ENCODE assay signal across 20 cellular contexts in the genomic region with DNA sequence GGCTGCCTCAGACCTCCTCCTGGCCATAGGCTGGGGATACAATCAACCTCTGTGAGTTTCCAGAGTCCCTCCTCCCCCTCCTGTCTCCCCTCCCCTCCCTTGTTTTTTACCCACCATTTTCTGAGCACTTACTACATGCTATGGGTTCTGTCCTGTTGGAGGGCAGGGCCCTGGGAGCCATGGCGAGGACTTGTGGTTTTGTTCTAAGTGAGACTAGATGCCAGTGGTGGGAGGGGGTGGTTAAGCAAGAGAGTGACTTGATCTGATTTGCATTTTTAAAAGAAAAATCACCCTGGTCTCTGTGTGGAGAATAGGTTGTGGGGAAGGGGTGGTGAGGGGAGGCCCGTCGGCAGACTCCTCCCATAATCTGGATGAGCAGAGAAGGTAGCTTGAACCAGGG. TPM values are rescaled to one million over a fixed set of nuclear protein-coding genes. Genes with fewer than 3 reads are reported as not detected.
DNase-seq lines count a peak whose midpoint lies in the region; ATAC-seq, FAIRE-seq and TF ChIP-seq lines count a peak whose summit lies in the region.
"Had no signal": no experiment of that assay in that cellular context is flagged by ENCODE, and none has a peak within 500 bp of the region (broad histone marks: within the 10 kb centered on the region; RNA-seq: fewer than 3 reads in every experiment).

No MANE protein-coding gene starts in this region.

- no peaks in the 10 kb centered on the region for H3K27me3 Mint-ChIP-seq in mesothelial cell of epicardium (ENCODE audit: low read depth)
- H3K27me3 Mint-ChIP-seq in natural killer cell (ENCODE audit: low read depth in 2 of 2) = peaks cover 0 to 2% of the 10 kb centered on the region in 2 donors
- H3K27me3 Mint-ChIP-seq in glutamatergic neuron (ENCODE audit: unreplicated experiment) = peaks cover 6% of the 10 kb centered on the region

- 82 to 86% (median 83%) methylated on average over 3 of the region's 3 CpGs for WGBS in small intestine, 3 donors

- H3K27me3 ChIP-seq in small intestine (ENCODE audit: control insufficient read depth in 2 of 2, insufficient read depth in 2 of 2, low read length in 2 of 2) = peaks cover 0 to 2% of the 10 kb centered on the region in 2 donors

- peak overlapping the region; percentile 84 for H3K27ac Mint-ChIP-seq in mesothelial cell of epicardium
- H3K27ac Mint-ChIP-seq in natural killer cell = no peak overlapping the region
- no peak overlapping the region for H3K27ac Mint-ChIP-seq in glutamatergic neuron (ENCODE audit: unreplicated experiment)

- intact Hi-C loops in natural killer cell (cut with micrococcal nuclease) = no loop called here

- no peak overlapping the region for H3K4me3 Mint-ChIP-seq in mesothelial cell of epicardium
- no peak overlapping the region for H3K4me3 Mint-ChIP-seq in natural killer cell
- H3K4me3 Mint-ChIP-seq in glutamatergic neuron (ENCODE audit: unreplicated experiment) = no peak overlapping the region

- no peaks in the 10 kb centered on the region for H3K9me3 ChIP-seq in small intestine (ENCODE audit: control insufficient read depth, low read depth)
- H3K9me3 ChIP-seq: BLaER1 treated with 17β-estradiol and CSF1 and Interleukin-3, amounts not matched to agents 10 nM and 100 nM had no signal

- H3K4me3 ChIP-seq in astrocyte of the spinal cord (ENCODE audit: low read depth, low read length) (no peak overlapping the region), small intestine (ENCODE audit: low read depth in 1 of 2, low read length in 2 of 2) (no peak overlapping the region)
- H3K4me3 ChIP-seq: BLaER1 treated with 17β-estradiol and CSF1 and Interleukin-3, amounts not matched to agents 10 nM and 100 nM; GM12878; K562; PC-9 had no signal

- H3K9me3 Mint-ChIP-seq in mesothelial cell of epicardium = peaks cover 13% of the 10 kb centered on the region
- no peaks in the 10 kb centered on the region for H3K9me3 Mint-ChIP-seq in natural killer cell
- H3K9me3 Mint-ChIP-seq in glutamatergic neuron (ENCODE audit: unreplicated experiment) = no peaks in the 10 kb centered on the region

- in situ Hi-C loops in astrocyte of the spinal cord (cut with HindIII; ENCODE audit: low sequenced_read_pairs) = no loop called here

- H3K36me3 Mint-ChIP-seq in mesothelial cell of epicardium = no peaks in the 10 kb centered on the region
- H3K36me3 Mint-ChIP-seq in natural killer cell = no peaks in the 10 kb centered on the region
- no peaks in the 10 kb centered on the region for H3K36me3 Mint-ChIP-seq in glutamatergic neuron (ENCODE audit: unreplicated experiment)

- TF ChIP-seq CTCF in astrocyte of the spinal cord (IDR thresholded peaks at IDR 0.05; ENCODE audit: low read depth, low read length) = no peak
- TF ChIP-seq CTCF in mesothelial cell of epicardium (IDR thresholded peaks at IDR 0.05; ENCODE audit: unreplicated experiment) = no peak
- no peak for TF ChIP-seq CTCF in natural killer cell (IDR thresholded peaks at IDR 0.05)
- no peak for TF ChIP-seq CTCF in glutamatergic neuron (IDR thresholded peaks at IDR 0.05; ENCODE audit: partially characterized antibody, unreplicated experiment)

- no peak for ATAC-seq in natural killer cell
- ATAC-seq: GM12878, HCT116, K562 had no signal

- FAIRE-seq in small intestine (lab: Jason Lieb, UNC) = no peak
- FAIRE-seq: A204.1, GM12878, K562 had no signal

- DNase-seq in H4 (ENCODE audit: low spot score) (peak; percentile 42), astrocyte of the spinal cord (ENCODE audit: low read depth, low spot score) (peak; percentile 5), mesothelial cell of epicardium (ENCODE audit: low spot score in 2 of 2, unreplicated experiment in 2 of 2) (no peak), small intestine (no peak), natural killer cell (no peak), glutamatergic neuron (no peak), medulla oblongata (ENCODE audit: extremely low spot score) (no peak)
- DNase-seq in activated CD8-positive, alpha-beta memory T cell treated with anti-CD3 and anti-CD28 coated beads, Interleukin-2, amount 50 U/mL, for 48 hours = no peak
- DNase-seq: DMS 273 treated with DMSO at 0.1 percent for 48 hours, GDM1, MV-4-11, NCI-H2029, NCI-H510A, NCI-H82, PC-9 had no signal

- H3K4me1 Mint-ChIP-seq in mesothelial cell of epicardium (peaks cover 38% of the 10 kb centered on the region), natural killer cell (peaks cover 12 to 19% of the 10 kb centered on the region in 2 donors), glutamatergic neuron (ENCODE audit: low read depth, unreplicated experiment) (peaks cover 6% of the 10 kb centered on the region)

- peak overlapping the region; percentile 86 to 97 for H3K27ac ChIP-seq in small intestine (ENCODE audit: low read depth in 1 of 2, low read length in 1 of 2)
- H3K27ac ChIP-seq: PC-9 had no signal

- peaks cover 0 to 6% of the 10 kb centered on the region in 2 donors for H3K4me1 ChIP-seq in small intestine (ENCODE audit: control insufficient read depth in 2 of 2, insufficient read depth in 1 of 2, low read depth in 1 of 2, low read length in 1 of 2)

- no peaks in the 10 kb centered on the region for H3K36me3 ChIP-seq in small intestine (ENCODE audit: control insufficient read depth in 2 of 2, insufficient read depth in 2 of 2, low read length in 2 of 2)
- H3K36me3 ChIP-seq: BLaER1 treated with 17β-estradiol and CSF1 and Interleukin-3, amounts not matched to agents 10 nM and 100 nM had no signal

RNA-seq across cellular contexts. Expression of gene EFNB1, which starts 39.5 kb away (rescaled TPM):
- total RNA-seq in H4 (2014; rRNA removed; shearing (Covaris generic)) = 7.0 and 10.1 TPM in 2 replicates
- total RNA-seq in mesothelial cell of epicardium (69.2 to 71.6 TPM (median 70.1 TPM) in 3 replicates), natural killer cell (1 to 10 TPM; 3.2 to 4.7 (median 3.3) TPM), glutamatergic neuron (ENCODE audit: unreplicated experiment) (5.9 TPM)
- polyA plus RNA-seq in small intestine = 10 to 100 TPM; 21.9 to 47.0 (median 26.4) TPM

Comparison
In these comparisons a context has a peak if more than half of its experiments do, and no peak if none do; other contexts are left out.
1. DNase-seq: peak in H4 (single experiment) and astrocyte of the spinal cord (single experiment); none in mesothelial cell of epicardium (0 of 2), small intestine (single experiment), natural killer cell (single experiment), activated CD8-positive, alpha-beta memory T cell treated with anti-CD3 and anti-CD28 coated beads, Interleukin-2, amount 50 U/mL, for 48 hours (single experiment), glutamatergic neuron (single experiment) and medulla oblongata (single experiment).